ENCODE assay signal across 11 cellular contexts in the genomic region with DNA sequence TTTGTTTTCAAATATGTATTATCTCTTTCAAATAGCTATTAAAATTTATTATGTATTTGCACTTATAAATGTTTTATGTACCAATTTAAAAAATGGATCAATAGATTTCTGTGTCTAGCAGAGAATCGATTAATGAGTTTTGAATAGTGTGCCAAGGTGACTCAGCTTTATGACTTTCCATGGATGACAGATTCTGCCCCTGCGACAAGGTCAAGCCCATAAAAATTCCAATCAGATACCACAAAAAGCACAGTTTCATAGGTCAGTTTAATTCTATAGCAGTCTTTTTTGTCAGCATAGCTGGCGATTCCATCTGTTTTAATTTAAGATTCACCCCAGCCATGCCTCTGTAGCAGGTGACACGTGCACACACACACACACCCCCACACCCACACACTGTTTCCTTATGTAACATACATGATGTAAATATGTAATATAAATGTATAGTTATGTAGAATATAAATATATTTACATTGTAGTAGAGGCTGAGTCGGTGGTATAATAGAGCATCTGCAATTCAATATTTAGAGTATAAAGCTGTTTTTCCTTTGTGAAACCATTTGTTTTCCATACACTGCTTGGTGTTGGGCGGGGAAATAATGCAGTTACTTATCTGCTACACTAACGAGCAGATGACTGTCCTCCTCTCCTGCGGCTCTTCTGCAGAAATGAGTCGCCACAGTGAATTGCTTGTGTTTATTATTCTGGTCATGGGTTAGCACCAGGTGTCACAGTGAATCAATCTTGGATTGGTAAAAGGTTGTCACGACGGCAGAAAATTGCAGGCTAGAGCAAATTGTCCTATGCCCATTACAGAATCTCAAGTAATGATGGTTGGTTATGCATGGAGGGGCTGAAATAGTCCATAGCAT. TPM values are rescaled to one million over a fixed set of nuclear protein-coding genes. Genes with fewer than 3 reads are reported as not detected.
DNase-seq lines count a peak whose midpoint lies in the region; ATAC-seq, FAIRE-seq and TF ChIP-seq lines count a peak whose summit lies in the region.
"Had no signal": no experiment of that assay in that cellular context is flagged by ENCODE, and none has a peak within 500 bp of the region (broad histone marks: within the 10 kb centered on the region; RNA-seq: fewer than 3 reads in every experiment).

No MANE protein-coding gene starts in this region.

- peak overlapping the region; percentile 10 for H3K4me2 ChIP-seq in keratinocyte (ENCODE audit: control insufficient read depth, extremely low read depth, insufficient read depth, low read depth, low read length)
- H3K4me2 ChIP-seq: KMS-11, neural progenitor cell had no signal

- peak; percentile 67 for DNase-seq in COLO668 (lab: John Stamatoyannopoulos, UW; ENCODE audit: unreplicated experiment)
- peak; percentile 56 for DNase-seq in MG63
- peak; percentile 12 for DNase-seq in SK-MEL-5 (ENCODE audit: low read depth, low spot score)
- no peak for DNase-seq in keratinocyte (ENCODE audit: low read depth, low spot score)
- no peak for DNase-seq in left ventricle myocardium inferior
- no peak for DNase-seq in stimulated activated CD4-positive, alpha-beta T cell treated with anti-CD3 and anti-CD28 coated beads, Interleukin-1b, Interleukin-23, amount 100 ng/mL, for 48 hours
- DNase-seq: CD4-positive, CD25-positive, alpha-beta regulatory T cell had no signal

- H2AFZ ChIP-seq in keratinocyte (ENCODE audit: control insufficient read depth, low read length), result no peak overlapping the region
- H2AFZ ChIP-seq: neural progenitor cell had no signal

- no peak overlapping the region for H3K9ac ChIP-seq in keratinocyte (ENCODE audit: control insufficient read depth, extremely low read depth, insufficient read depth, low read length)
- H3K9ac ChIP-seq: KMS-11, neural progenitor cell had no signal

- H3K27me3 ChIP-seq in MG63, result no peaks in the 10 kb centered on the region
- H3K27me3 ChIP-seq in keratinocyte (ENCODE audit: control insufficient read depth, extremely low read depth, insufficient read depth, low read length), result no peaks in the 10 kb centered on the region
- H3K27me3 ChIP-seq in left ventricle myocardium inferior (ENCODE audit: low read depth), result no peaks in the 10 kb centered on the region
- H3K27me3 ChIP-seq: neural progenitor cell had no signal

- H3K79me2 ChIP-seq in keratinocyte (ENCODE audit: control insufficient read depth, insufficient read depth, low read length), result peaks cover 34% of the 10 kb centered on the region

- no peak overlapping the region for H3K4me3 ChIP-seq in MG63
- no peak overlapping the region for H3K4me3 ChIP-seq in keratinocyte (ENCODE audit: control insufficient read depth in 2 of 3, extremely low read depth in 1 of 3, insufficient read depth in 2 of 3, low read depth in 1 of 3, low read length in 3 of 3)
- H3K4me3 ChIP-seq in left ventricle myocardium inferior, result no peak overlapping the region
- H3K4me3 ChIP-seq: neural progenitor cell had no signal

- no peaks in the 10 kb centered on the region for H4K20me1 ChIP-seq in keratinocyte (ENCODE audit: control insufficient read depth, extremely low read depth, insufficient read depth, low read length)

- H3K27ac ChIP-seq in keratinocyte (ENCODE audit: control insufficient read depth, insufficient read depth, low read length) (peak overlapping the region; percentile 30), left ventricle myocardium inferior (replicated peaks) (no peak overlapping the region)
- H3K27ac ChIP-seq: KMS-11, neural progenitor cell had no signal

- H3K36me3 ChIP-seq in MG63 (no peaks in the 10 kb centered on the region; the same call in 1 of the 2 replicates), keratinocyte (ENCODE audit: control insufficient read depth in 2 of 2, extremely low read depth in 1 of 2, insufficient read depth in 2 of 2, low read length in 2 of 2) (peaks cover 4 to 5% of the 10 kb centered on the region in 2 experiments), left ventricle myocardium inferior (no peaks in the 10 kb centered on the region)
- H3K36me3 ChIP-seq: neural progenitor cell had no signal

- ATAC-seq in HG02840 (IDR thresholded peaks at IDR 0.05; ENCODE audit: low FRiP score, unreplicated experiment) (no peak), HG03196 (IDR thresholded peaks at IDR 0.05; ENCODE audit: unreplicated experiment) (no peak)

- no peak for FAIRE-seq in keratinocyte (lab: Jason Lieb, UNC)

- TF ChIP-seq CTCF in keratinocyte (optimal IDR thresholded peaks at IDR 0.05 in 1 of 3, IDR thresholded peaks at IDR 0.05 in 1 of 3, conservative IDR thresholded peaks at IDR 0.05 in 1 of 3; ENCODE audit: extremely low read depth in 1 of 3, insufficient read depth in 2 of 3, low read length in 3 of 3) (no peak), left ventricle myocardium inferior (IDR thresholded peaks at IDR 0.05; ENCODE audit: borderline replicate concordance) (no peak)

- dilution Hi-C loops in keratinocyte (cut with MboI; ENCODE audit: extremely low pct_ligation_motif_present, low sequenced_read_pairs), result no loop called here

- no peaks in the 10 kb centered on the region for H3K9me1 ChIP-seq in keratinocyte (ENCODE audit: control insufficient read depth, extremely low read depth, insufficient read depth, low read length)

- intact Hi-C loops in left ventricle myocardium inferior (cut with micrococcal nuclease), result no loop called here

- H3K4me1 ChIP-seq in keratinocyte (ENCODE audit: control insufficient read depth, extremely low read depth, insufficient read depth, low read length), result peaks cover 34% of the 10 kb centered on the region
- H3K4me1 ChIP-seq in left ventricle myocardium inferior, result peaks cover 8% of the 10 kb centered on the region

- in situ Hi-C loops in SK-MEL-5 (cut with HindIII; ENCODE audit: low pct_unique_long_range_greater_than_20kb, low sequenced_read_pairs), result no loop called here

- no peaks in the 10 kb centered on the region for H3K9me3 ChIP-seq in MG63
- no peaks in the 10 kb centered on the region for H3K9me3 ChIP-seq in keratinocyte (ENCODE audit: control insufficient read depth, low read depth, low read length)
- no peaks in the 10 kb centered on the region for H3K9me3 ChIP-seq in left ventricle myocardium inferior (replicated peaks)

RNA-seq across cellular contexts. Expression of a gene that starts 29.1 kb away (rescaled TPM):
- total RNA-seq in MG63 (2014; rRNA removed; shearing (Covaris generic); ENCODE audit: low replicate concordance), result 16.7 and 19.5 TPM in 2 replicates
- 11.2 and 12.9 TPM in 2 replicates for total RNA-seq in SK-MEL-5 (2014; rRNA removed; shearing (Covaris generic))
- 8.4 and 11.5 TPM in 2 replicates for polyA plus RNA-seq in SK-MEL-5 (2015; cell fraction: cytosol; rRNA removed)
- 1.1 and 3.6 TPM in 2 replicates for polyA plus RNA-seq in SK-MEL-5 (2015; cell fraction: nucleus; rRNA removed)
- 40.4 to 53.9 TPM (median 47.0 TPM) in 3 replicates for polyA plus RNA-seq in keratinocyte
- polyA plus RNA-seq in keratinocyte (2011; ENCODE audit: low read depth), result 13.5 TPM
- 42.4 and 68.1 TPM in 2 replicates for polyA plus RNA-seq in keratinocyte (2011; cell fraction: cytosol; rRNA removed)
- polyA plus RNA-seq in keratinocyte (2011; cell fraction: nucleus; rRNA removed), result 64.7 and 66.8 TPM in 2 replicates
- polyA plus RNA-seq in keratinocyte (2012; ENCODE audit: low replicate concordance), result 22.9 and 43.5 TPM in 2 replicates
- polyA minus RNA-seq in keratinocyte, result 24.2 to 57.1 TPM (median 52.3 TPM) in 3 replicates
- 36.8 TPM for polyA minus RNA-seq in keratinocyte (2011; cell fraction: cytosol; rRNA and poly(A)+ RNA removed)
- 14.5 and 32.2 TPM in 2 replicates for polyA minus RNA-seq in keratinocyte (2011; cell fraction: nucleus; rRNA and poly(A)+ RNA removed)
- 12.0 TPM for total RNA-seq in left ventricle myocardium inferior

Comparison
In these comparisons a context has a peak if more than half of its experiments do, and no peak if none do; other contexts are left out.
1. DNase-seq: peak in COLO668 (single experiment), MG63 (single experiment) and SK-MEL-5 (single experiment); none in keratinocyte (single experiment), left ventricle myocardium inferior (single experiment) and stimulated activated CD4-positive, alpha-beta T cell treated with anti-CD3 and anti-CD28 coated beads, Interleukin-1b, Interleukin-23, amount 100 ng/mL, for 48 hours (single experiment).